ENCODE assay signal across 11 cellular contexts in the genomic region with DNA sequence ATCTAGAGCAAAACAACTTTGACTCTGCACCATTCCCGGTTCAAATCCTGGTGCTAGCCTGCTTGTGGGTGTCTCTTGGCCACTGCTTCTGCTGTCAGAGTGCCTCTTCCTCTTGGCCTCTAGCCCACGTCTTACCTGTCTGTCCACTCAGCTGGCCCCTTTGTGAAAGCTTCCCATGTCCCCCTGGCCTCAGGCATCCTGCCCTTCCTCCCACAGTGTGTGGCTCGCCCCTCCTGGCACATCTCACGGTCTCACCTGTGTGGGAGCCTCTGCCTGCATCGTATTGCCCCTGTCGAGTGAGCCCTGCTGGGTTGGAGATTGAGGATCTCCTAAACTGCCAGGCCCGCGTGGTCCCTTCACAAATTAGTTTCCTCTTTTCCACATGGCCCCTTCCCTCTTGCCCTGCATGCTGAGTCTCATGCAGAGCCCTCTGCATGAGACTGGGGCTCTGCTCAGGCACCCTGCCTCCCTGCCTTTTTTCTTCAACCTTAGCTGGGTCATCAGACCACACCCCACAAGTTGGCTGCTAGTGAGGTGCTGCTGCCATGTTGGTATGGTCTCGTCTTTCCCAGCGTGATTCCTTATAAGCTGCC. TPM values are rescaled to one million over a fixed set of nuclear protein-coding genes. Genes with fewer than 3 reads are reported as not detected.
A peak's percentile ranks its signal among the peaks of the same experiment; 100 is the strongest.
DNase-seq lines count a peak whose midpoint lies in the region; ATAC-seq, FAIRE-seq and TF ChIP-seq lines count a peak whose summit lies in the region.
"Had no signal": no experiment of that assay in that cellular context is flagged by ENCODE, and none has a peak within 500 bp of the region (broad histone marks: within the 10 kb centered on the region; RNA-seq: fewer than 3 reads in every experiment).

No MANE protein-coding gene starts in this region.

- peaks cover 0 to 3% (median 0%) of the 10 kb centered on the region in 3 donors for H3K36me3 ChIP-seq in skeletal muscle tissue (ENCODE audit: control insufficient read depth in 3 of 3, insufficient read depth in 3 of 3, low read length in 3 of 3)
- peaks cover 1 to 35% of the 10 kb centered on the region in 2 experiments; a peak in 3 of 5 replicates for H3K36me3 ChIP-seq in HepG2 (replicated peaks in 1 of 2; ENCODE audit: control insufficient read depth in 1 of 2, insufficient read depth in 2 of 2, low read length in 2 of 2)

- POLR2A ChIA-PET in T-cell (lab: Charles Lee) (no interaction called here), HepG2 (lab: Yijun Ruan, JAX) (no interaction called here)

- peaks cover 61 to 75% (median 62%) of the 10 kb centered on the region in 3 donors for H3K4me1 ChIP-seq in skeletal muscle tissue (ENCODE audit: control insufficient read depth in 3 of 3, insufficient read depth in 3 of 3, low read length in 3 of 3)
- H3K4me1 ChIP-seq in HepG2 (ENCODE audit: insufficient read depth, low read length) = peaks cover 41% of the 10 kb centered on the region

- H2AFZ ChIP-seq in HepG2 (ENCODE audit: low read length) = no peak overlapping the region

- in situ Hi-C loops in HepG2 (cut with HindIII; ENCODE audit: extremely low pct_ligation_motif_present, low pct_unique_long_range_greater_than_20kb) = no loop called here

- H3K27ac Mint-ChIP-seq in T-cell = peak overlapping the region in 1 of 2 donors; percentile 39

- H3K27me3 ChIP-seq in skeletal muscle tissue (ENCODE audit: control insufficient read depth in 3 of 3, insufficient read depth in 3 of 3, low read length in 3 of 3) (no peaks in the 10 kb centered on the region), HepG2 (ENCODE audit: control insufficient read depth in 1 of 2, insufficient read depth in 2 of 2, low read length in 2 of 2) (no peaks in the 10 kb centered on the region; a peak in 1 of 5 replicates)

- peak overlapping the region; percentile 98 for H3K27ac ChIP-seq in epithelial cell of prostate
- peak overlapping the region; percentile 99 for H3K27ac ChIP-seq in skeletal muscle tissue (ENCODE audit: low read depth, low read length)
- no peak overlapping the region for H3K27ac ChIP-seq in HepG2 (ENCODE audit: extremely low read length, insufficient read depth, low read length)

- H4K20me1 ChIP-seq in HepG2 (ENCODE audit: insufficient read depth, low read length) = peaks cover 39% of the 10 kb centered on the region

- BruUV-seq in HepG2 (replicated peaks; lab: Mats Ljungman, UMichigan) = no TSS peak

- peak overlapping the region; percentile 17 to 94 (median 60) for H3K4me3 Mint-ChIP-seq in T-cell

- peak; percentile 53 for DNase-seq in activated CD8-positive, alpha-beta memory T cell treated with anti-CD3 and anti-CD28 coated beads for 24 hours
- no peak for DNase-seq in activated CD8-positive, alpha-beta memory T cell treated with anti-CD3 and anti-CD28 coated beads, Interleukin-2, amount 50 U/mL, for 4 hours
- no peak for DNase-seq in T-cell
- no peak for DNase-seq in epithelial cell of prostate (ENCODE audit: low read depth, low spot score)
- no peak for DNase-seq in HepG2 (ENCODE audit: low spot score)
- no peak for DNase-seq in COR-L47 (lab: John Stamatoyannopoulos, UW)
- DNase-seq in RCC 7860 (ENCODE audit: low spot score) = no peak
- DNase-seq: GOT3; stimulated activated naive CD4-positive, alpha-beta T cell treated with Interleukin-2 at 50 U/mL for 16 hours had no signal

- H3K4me1 Mint-ChIP-seq in T-cell = peaks cover 75 to 83% (median 80%) of the 10 kb centered on the region in 3 donors

- no peaks in the 10 kb centered on the region for H3K9me3 ChIP-seq in skeletal muscle tissue (ENCODE audit: control insufficient read depth in 3 of 3, low read length in 3 of 3)
- H3K9me3 ChIP-seq in HepG2 (ENCODE audit: low read length) = no peaks in the 10 kb centered on the region

- TF ChIP-seq EP300 in HepG2 (IDR thresholded peaks at IDR 0.05; ENCODE audit: low read depth in 2 of 2, low read length in 2 of 2) = no peak
- no peak for TF ChIP-seq EP300 in HepG2 (CRISPR knock-in tag; IDR thresholded peaks at IDR 0.05; ENCODE audit: borderline replicate concordance)

- no peaks in the 10 kb centered on the region for H3K27me3 Mint-ChIP-seq in T-cell

- ATAC-seq in T-cell (replicated peaks in 1 of 4) (no peak), HepG2 (no peak)
- ATAC-seq: esophagus mucosa had no signal

- H3K4me3 ChIP-seq in skeletal muscle tissue (ENCODE audit: low read length in 3 of 3) = peak overlapping the region in 1 of 3 donors; percentile 2
- H3K4me3 ChIP-seq in HepG2 (replicated peaks in 1 of 3; ENCODE audit: insufficient read depth in 1 of 3, low read depth in 2 of 3, low read length in 3 of 3) = no peak overlapping the region

- TF ChIP-seq POLR2A in HepG2 (IDR thresholded peaks at IDR 0.05; ENCODE audit: insufficient read depth in 1 of 2, low read depth in 2 of 2, low read length in 2 of 2) = no peak

- H3K4me2 ChIP-seq in HepG2 (ENCODE audit: low read depth, low read length) = no peak overlapping the region

- FAIRE-seq in HepG2 (lab: Jason Lieb, UNC) = no peak
- FAIRE-seq in RCC 7860 (lab: Jason Lieb, UNC) = no peak

- CTCF ChIA-PET in T-cell (lab: Charles Lee) = interaction anchor here in 1 of 2 donors (0.6 kb wide), 1 partner anchor 63 kb away, joined by 3 read pairs; no protein-coding TSS in a partner anchor
- CTCF ChIA-PET in HepG2 (lab: Yijun Ruan, JAX; ENCODE audit: low intra/inter-chr PET ratio, low total read pairs) = no interaction called here

- H3K79me2 ChIP-seq in HepG2 (ENCODE audit: insufficient read depth, low read length) = peaks cover 73% of the 10 kb centered on the region

- H3K36me3 Mint-ChIP-seq in T-cell = peaks cover 8% of the 10 kb centered on the region

- no peak for TF ChIP-seq CTCF in HepG2 (CRISPR knock-in tag; IDR thresholded peaks at IDR 0.05)

- WGBS in HepG2 (ENCODE audit: low lambda C conversion rate) = 92% methylated on average over 10 of the region's 10 CpGs

- no peaks in the 10 kb centered on the region for H3K9me3 Mint-ChIP-seq in T-cell

- TF ChIP-seq RAD21 in HepG2 (CRISPR knock-in tag; IDR thresholded peaks at IDR 0.05) = no peak

- H3K9ac ChIP-seq in skeletal muscle tissue (ENCODE audit: low read depth in 1 of 3, low read length in 3 of 3) (peak overlapping the region in 2 of 3 donors; percentile 12 to 62), HepG2 (ENCODE audit: insufficient read depth, low read depth, low read length) (no peak overlapping the region)

- intact Hi-C loops in HepG2 (cut with micrococcal nuclease; ENCODE audit: unreplicated experiment) = loop anchor here (5.0 kb wide), 1 partner anchor 78 kb away; the partner anchor contains the start of gene GRPEL1

TF ChIP-seq in HepG2, 621 proteins besides CTCF, POLR2A, EP300 and RAD21 (continues in another document):
- no peak for TF ChIP-seq KMT2B (CRISPR knock-in tag; IDR thresholded peaks at IDR 0.05)
- no peak for TF ChIP-seq MEIS2 (CRISPR knock-in tag; IDR thresholded peaks at IDR 0.05)
- TF ChIP-seq ZBTB20 (CRISPR knock-in tag; IDR thresholded peaks at IDR 0.05; ENCODE audit: borderline replicate concordance, low read depth) = no peak
- TF ChIP-seq MED1 (CRISPR knock-in tag; IDR thresholded peaks at IDR 0.05) = no peak
- TF ChIP-seq ZMAT3 (CRISPR knock-in tag; conservative IDR thresholded peaks at IDR 0.05) = no peak
- TF ChIP-seq, protein P1, sequence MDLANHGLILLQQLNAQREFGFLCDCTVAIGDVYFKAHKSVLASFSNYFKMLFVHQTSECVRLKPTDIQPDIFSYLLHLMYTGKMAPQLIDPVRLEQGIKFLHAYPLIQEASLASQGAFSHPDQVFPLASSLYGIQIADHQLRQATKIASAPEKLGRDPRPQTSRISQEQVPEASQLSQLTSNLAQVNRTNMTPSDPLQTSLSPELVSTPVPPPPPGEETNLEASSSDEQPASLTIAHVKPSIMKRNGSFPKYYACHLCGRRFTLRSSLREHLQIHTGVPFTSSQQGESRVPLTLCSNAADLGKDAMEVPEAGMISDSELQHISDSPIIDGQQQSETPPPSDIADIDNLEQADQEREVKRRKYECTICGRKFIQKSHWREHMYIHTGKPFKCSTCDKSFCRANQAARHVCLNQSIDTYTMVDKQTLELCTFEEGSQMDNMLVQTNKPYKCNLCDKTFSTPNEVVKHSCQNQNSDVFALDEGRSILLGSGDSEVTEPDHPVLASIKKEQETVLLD (CRISPR knock-in tag; IDR thresholded peaks at IDR 0.05; ENCODE audit: low read depth) = no peak
- TF ChIP-seq XRCC5 (optimal IDR thresholded peaks at IDR 0.05; ENCODE audit: low read length) = no peak
- no peak for TF ChIP-seq ZNF775 (CRISPR knock-in tag; IDR thresholded peaks at IDR 0.05; ENCODE audit: borderline replicate concordance)
- no peak for TF ChIP-seq ZNF121 (CRISPR knock-in tag; IDR thresholded peaks at IDR 0.05)

RNA-seq across cellular contexts. Expression of gene TADA2B, which starts 53.7 kb away (rescaled TPM):
- total RNA-seq in T-cell (10 to 100 TPM; 36.6 to 44.8 (median 42.3) TPM), skeletal muscle tissue (19.3 TPM), HepG2 (2016; rRNA removed; fragmentation: Illumina TruSeq; extraction: Trizol) (8.6 and 8.9 TPM in 2 replicates)
- total RNA-seq in HepG2 (2016; cell fraction: cytosol; rRNA removed; fragmentation: Illumina TruSeq; extraction: Trizol; ENCODE audit: low read depth) = 2.2 and 3.1 TPM in 2 replicates
- total RNA-seq in HepG2 (2016; cell fraction: insoluble cytoplasmic fraction; rRNA removed; fragmentation: Illumina TruSeq; extraction: Trizol) = 7.2 and 8.0 TPM in 2 replicates
- total RNA-seq in HepG2 (2016; cell fraction: membrane; rRNA removed; fragmentation: Illumina TruSeq; extraction: Trizol) = 11.2 and 13.1 TPM in 2 replicates
- total RNA-seq in HepG2 (2016; cell fraction: nucleus; rRNA removed; fragmentation: Illumina TruSeq; extraction: Trizol) = 5.6 and 5.9 TPM in 2 replicates
- polyA plus RNA-seq in HepG2 (2011; rRNA removed) = 4.6 and 5.1 TPM in 2 replicates
- 5.0 and 5.2 TPM in 2 replicates for polyA plus RNA-seq in HepG2 (2011; cell fraction: cytosol; rRNA removed)
- polyA plus RNA-seq in HepG2 (2011; cell fraction: nucleus; rRNA removed) = 5.8 and 6.6 TPM in 2 replicates
- 8.0 and 9.4 TPM in 2 replicates for polyA plus RNA-seq in HepG2 (2012)
- 2.2 and 2.7 TPM in 2 replicates for polyA plus RNA-seq in HepG2 (2016; cell fraction: cytosol; fragmentation: Illumina TruSeq; extraction: Trizol; ENCODE audit: low read depth)
- 10.4 and 13.0 TPM in 2 replicates for polyA plus RNA-seq in HepG2 (2016; cell fraction: insoluble cytoplasmic fraction; fragmentation: Illumina TruSeq; extraction: Trizol; ENCODE audit: low read depth)
- polyA plus RNA-seq in HepG2 (2016; cell fraction: membrane; fragmentation: Illumina TruSeq; extraction: Trizol; ENCODE audit: low read depth) = 8.6 and 9.7 TPM in 2 replicates
- 10.6 and 12.8 TPM in 2 replicates for polyA plus RNA-seq in HepG2 (2016; cell fraction: nucleus; fragmentation: Illumina TruSeq; extraction: Trizol; ENCODE audit: insufficient read depth, low read depth)
- polyA minus RNA-seq in HepG2 (2011; rRNA and poly(A)+ RNA removed; ENCODE audit: low replicate concordance) = 6.9 and 14.2 TPM in 2 replicates
- 3.9 and 5.1 TPM in 2 replicates for polyA minus RNA-seq in HepG2 (2011; cell fraction: cytosol; rRNA and poly(A)+ RNA removed)
- 5.9 and 6.6 TPM in 2 replicates for polyA minus RNA-seq in HepG2 (2011; cell fraction: nucleus; rRNA and poly(A)+ RNA removed)
